Comparison of ENCODE assay signal across 9 cellular contexts in genomic region chr1:200184196-200184595, GRCh38.
A peak's percentile ranks its signal among the peaks of the same experiment; 100 is the strongest.
DNase-seq lines count a peak whose midpoint lies in the region; ATAC-seq and TF ChIP-seq lines count a peak whose summit lies in the region.
"Had no signal": no experiment of that assay in that cellular context is flagged by ENCODE, and none has a peak within 500 bp of the region (broad histone marks: within the 10 kb centered on the region; RNA-seq: fewer than 3 reads in every experiment).

No MANE protein-coding gene starts in this region.

- peaks cover 24% of the 10 kb centered on the region for H3K27me3 Mint-ChIP-seq in activated T-helper 17 cell treated with anti-CD3 and anti-CD28 coated beads, Interleukin-2, amount 50 U/mL, for 72 hours

- H3K27ac Mint-ChIP-seq in activated T-helper 17 cell treated with anti-CD3 and anti-CD28 coated beads, Interleukin-2, amount 50 U/mL, for 72 hours = no peak overlapping the region
- H3K27ac Mint-ChIP-seq: activated naive CD8-positive, alpha-beta T cell treated with anti-CD3 and anti-CD28 coated beads, Interleukin-2, amount 10 ng/mL, durations not matched to agents 7 days and 5 days had no signal

- H3K9me3 Mint-ChIP-seq in activated T-helper 17 cell treated with anti-CD3 and anti-CD28 coated beads, Interleukin-2, amount 50 U/mL, for 72 hours = peaks cover 8% of the 10 kb centered on the region

- ATAC-seq in activated T-helper 17 cell treated with anti-CD3 and anti-CD28 coated beads, Interleukin-2, amount 50 U/mL, for 72 hours (replicated peaks) = no peak
- ATAC-seq in HG03280 (IDR thresholded peaks at IDR 0.05; ENCODE audit: unreplicated experiment) (no peak), GM19351 (IDR thresholded peaks at IDR 0.05; ENCODE audit: unreplicated experiment) (no peak)

- no peak overlapping the region for H3K4me3 Mint-ChIP-seq in activated T-helper 17 cell treated with anti-CD3 and anti-CD28 coated beads, Interleukin-2, amount 50 U/mL, for 72 hours
- H3K4me3 Mint-ChIP-seq: activated naive CD8-positive, alpha-beta T cell treated with anti-CD3 and anti-CD28 coated beads, Interleukin-2, amount 10 ng/mL, durations not matched to agents 7 days and 5 days had no signal

- no peaks in the 10 kb centered on the region for H3K36me3 Mint-ChIP-seq in activated T-helper 17 cell treated with anti-CD3 and anti-CD28 coated beads, Interleukin-2, amount 50 U/mL, for 72 hours (ENCODE audit: low read depth)
- H3K36me3 Mint-ChIP-seq: activated naive CD8-positive, alpha-beta T cell treated with anti-CD3 and anti-CD28 coated beads, Interleukin-2, amount 10 ng/mL, durations not matched to agents 7 days and 5 days had no signal

- H3K4me1 Mint-ChIP-seq in activated T-helper 17 cell treated with anti-CD3 and anti-CD28 coated beads, Interleukin-2, amount 50 U/mL, for 72 hours = no peaks in the 10 kb centered on the region

- peak; percentile 38 for DNase-seq in DMS 273 treated with DMSO at 0.1 percent for 48 hours (lab: John Stamatoyannopoulos, UW)
- peak; percentile 88 for DNase-seq in NCI-H1436 (lab: John Stamatoyannopoulos, UW)
- peak; percentile 74 for DNase-seq in iris pigment epithelial cell (ENCODE audit: low read depth)
- no peak for DNase-seq in NAMALWA (ENCODE audit: low spot score)
- DNase-seq: activated naive CD8-positive, alpha-beta T cell treated with anti-CD3 and anti-CD28 coated beads, Interleukin-2, amount 10 ng/mL, durations not matched to agents 7 days and 5 days had no signal

- H3K27ac ChIP-seq in VCaP = peak overlapping the region; percentile 51

- TF ChIP-seq CTCF in VCaP (conservative IDR thresholded peaks at IDR 0.05) = no peak
